In genomic region chr7:97450516-97450915, GRCh38 we compare ENCODE assay signal across 1 cellular context.
TF ChIP-seq lines count a peak whose summit lies in the region.

No MANE protein-coding gene starts in this region.

TF ChIP-seq in GM23338, 12 proteins besides CTCF, POLR2A, EP300 and RAD21 (continued from another document):
- no peak for TF ChIP-seq ZNF462 (CRISPR knock-in tag; IDR thresholded peaks at IDR 0.05)
- TF ChIP-seq CREB1 (CRISPR knock-in tag; IDR thresholded peaks at IDR 0.05; ENCODE audit: low read depth), result no peak
